ENCODE assay signal across 12 cellular contexts in genomic region chr22:50266994-50267393, GRCh38. TPM values are rescaled to one million over a fixed set of nuclear protein-coding genes. Genes with fewer than 3 reads are reported as not detected.
DNase-seq lines count a peak whose midpoint lies in the region; ATAC-seq and TF ChIP-seq lines count a peak whose summit lies in the region.
"Had no signal": no experiment of that assay in that cellular context is flagged by ENCODE, and none has a peak within 500 bp of the region (broad histone marks: within the 10 kb centered on the region; RNA-seq: fewer than 3 reads in every experiment).

No MANE protein-coding gene starts in this region.

- no peak overlapping the region for H3K4me3 Mint-ChIP-seq in GM23338
- no peak overlapping the region for H3K4me3 Mint-ChIP-seq in neural progenitor cell
- H3K4me3 Mint-ChIP-seq: activated B cell treated with CpG ODN at 0.5 μM for 24 hours; activated CD4-positive, alpha-beta memory T cell treated with anti-CD3 and anti-CD28 coated beads for 36 hours had no signal

- H3K27ac Mint-ChIP-seq in GM23338: no peak overlapping the region
- H3K27ac Mint-ChIP-seq in neural progenitor cell: no peak overlapping the region
- H3K27ac Mint-ChIP-seq: activated B cell treated with CpG ODN at 0.5 μM for 24 hours; activated CD4-positive, alpha-beta memory T cell treated with anti-CD3 and anti-CD28 coated beads for 36 hours had no signal

- H3F3A ChIP-seq in GM23338 (replicated peaks; ENCODE audit: low read depth) (peaks cover 8% of the 10 kb centered on the region; the same call in 1 of the 2 replicates), neural progenitor cell (ENCODE audit: low read depth) (peaks cover 15% of the 10 kb centered on the region)

- H3K4me2 ChIP-seq in GM23338 (peak overlapping the region; percentile 81), neural progenitor cell (no peak overlapping the region)
- H3K4me2 ChIP-seq: BLaER1 had no signal

- H3K9me3 ChIP-seq in neural progenitor cell (ENCODE audit: low read depth) (no peaks in the 10 kb centered on the region), tibial artery (no peaks in the 10 kb centered on the region)

- peaks cover 47% of the 10 kb centered on the region for H3K27me3 Mint-ChIP-seq in GM23338 (ENCODE audit: insufficient read depth, low read depth, poor library complexity)
- H3K27me3 Mint-ChIP-seq in neural progenitor cell (ENCODE audit: insufficient read depth, low read depth): peaks cover 5% of the 10 kb centered on the region

- H3K9me3 Mint-ChIP-seq in GM23338 (no peaks in the 10 kb centered on the region), neural progenitor cell (peaks cover 2% of the 10 kb centered on the region)
- H3K9me3 Mint-ChIP-seq: activated B cell treated with CpG ODN at 0.5 μM for 24 hours; activated CD4-positive, alpha-beta memory T cell treated with anti-CD3 and anti-CD28 coated beads for 36 hours had no signal

- TF ChIP-seq CTCF in GM23338 (conservative IDR thresholded peaks at IDR 0.05; ENCODE audit: low read depth in 2 of 2) (no peak), choroid plexus epithelial cell (conservative IDR thresholded peaks at IDR 0.05; ENCODE audit: low read depth, low read length) (no peak), neural progenitor cell (IDR thresholded peaks at IDR 0.05) (no peak), tibial artery (IDR thresholded peaks at IDR 0.05) (no peak)

- H2AFZ ChIP-seq in GM23338 (peak overlapping the region; percentile 69; the same call in 1 of the 2 replicates), neural progenitor cell (replicated peaks) (no peak overlapping the region)

- intact Hi-C loops in tibial artery (cut with DNase I; ENCODE audit: low total_unique reads): no loop called here

- ATAC-seq in GM23338 (no peak), GM18873 (IDR thresholded peaks at IDR 0.05; ENCODE audit: low FRiP score, unreplicated experiment) (no peak)
- ATAC-seq: SK-N-SH treated with all-trans-retinoic acid at 6 μM for 48 hours had no signal

- no peaks in the 10 kb centered on the region for H3K9me2 ChIP-seq in GM23338 (ENCODE audit: insufficient read depth)

- H4K20me1 ChIP-seq in GM23338 (replicated peaks; ENCODE audit: insufficient read depth): no peaks in the 10 kb centered on the region; the same call in 1 of the 2 replicates
- H4K20me1 ChIP-seq in neural progenitor cell (ENCODE audit: low read depth): peaks cover 37% of the 10 kb centered on the region

- no peak overlapping the region for H3K9ac ChIP-seq in neural progenitor cell
- H3K9ac ChIP-seq: BLaER1 had no signal

- no peaks in the 10 kb centered on the region for H3K36me3 ChIP-seq in GM23338 (ENCODE audit: insufficient read depth)
- H3K36me3 ChIP-seq in neural progenitor cell: no peaks in the 10 kb centered on the region
- H3K36me3 ChIP-seq in tibial artery: no peaks in the 10 kb centered on the region

- H3K27ac ChIP-seq in GM23338 (ENCODE audit: low read depth) (no peak overlapping the region), neural progenitor cell (no peak overlapping the region), tibial artery (no peak overlapping the region)
- H3K27ac ChIP-seq: BLaER1 had no signal

- H3K36me3 Mint-ChIP-seq in GM23338 (ENCODE audit: low read depth) (no peaks in the 10 kb centered on the region), neural progenitor cell (no peaks in the 10 kb centered on the region)
- H3K36me3 Mint-ChIP-seq: activated CD4-positive, alpha-beta memory T cell treated with anti-CD3 and anti-CD28 coated beads for 36 hours had no signal

- H3K4me1 Mint-ChIP-seq in GM23338: peaks cover 10% of the 10 kb centered on the region; the same call in 2 of the 3 replicates
- H3K4me1 Mint-ChIP-seq in neural progenitor cell: peaks cover 9% of the 10 kb centered on the region

- H3K4me3 ChIP-seq in GM23338: peak overlapping the region; percentile 59
- peak overlapping the region; percentile 46 for H3K4me3 ChIP-seq in choroid plexus epithelial cell (ENCODE audit: low read depth, low read length)
- peak overlapping the region; percentile 23 for H3K4me3 ChIP-seq in neural progenitor cell
- H3K4me3 ChIP-seq in tibial artery: peak overlapping the region; percentile 29 to 48
- H3K4me3 ChIP-seq: BLaER1 had no signal

- peaks cover 66% of the 10 kb centered on the region for H3K27me3 ChIP-seq in GM23338 (ENCODE audit: insufficient read depth)
- H3K27me3 ChIP-seq in neural progenitor cell: peaks cover 93% of the 10 kb centered on the region
- H3K27me3 ChIP-seq in tibial artery: peaks cover 4 to 41% of the 10 kb centered on the region in 2 donors
- H3K27me3 ChIP-seq: BLaER1 had no signal

- H3K79me2 ChIP-seq in GM23338 (replicated peaks; ENCODE audit: insufficient read depth) (no peaks in the 10 kb centered on the region), neural progenitor cell (ENCODE audit: low read depth) (no peaks in the 10 kb centered on the region)

- DNase-seq in GM23338 (ENCODE audit: low spot score) (no peak), choroid plexus epithelial cell (ENCODE audit: low read depth) (no peak), neural progenitor cell (ENCODE audit: low spot score) (no peak), tibial artery (no peak), anterior cingulate cortex (lab: John Stamatoyannopoulos, UW) (no peak), LoVo (ENCODE audit: low spot score) (no peak)
- DNase-seq: activated B cell treated with CpG ODN at 0.5 μM for 24 hours, amniotic stem cell had no signal

- H3K4me1 ChIP-seq in GM23338 (ENCODE audit: insufficient read depth) (peaks cover 13% of the 10 kb centered on the region), neural progenitor cell (peaks cover 19% of the 10 kb centered on the region), tibial artery (peaks cover 0 to 57% (median 45%) of the 10 kb centered on the region in 4 donors)

TF ChIP-seq in GM23338, 12 proteins besides CTCF, POLR2A, EP300 and RAD21:
- TF ChIP-seq NANOG (IDR thresholded peaks at IDR 0.05; ENCODE audit: borderline replicate concordance) (no peak), STAT1 (IDR thresholded peaks at IDR 0.05; ENCODE audit: unreplicated experiment) (no peak), JUNB (IDR thresholded peaks at IDR 0.05; ENCODE audit: unreplicated experiment) (no peak), POLR2AphosphoS5 (IDR thresholded peaks at IDR 0.05; ENCODE audit: low read depth) (no peak), CREB1 (CRISPR knock-in tag; IDR thresholded peaks at IDR 0.05; ENCODE audit: low read depth) (no peak), ZNF114 (CRISPR knock-in tag; IDR thresholded peaks at IDR 0.05) (no peak), ZNF331 (CRISPR knock-in tag; IDR thresholded peaks at IDR 0.05; ENCODE audit: low read depth) (no peak), REST (IDR thresholded peaks at IDR 0.05; ENCODE audit: unreplicated experiment) (no peak), ETS1 (IDR thresholded peaks at IDR 0.05) (no peak)

RNA-seq across cellular contexts. Expression of gene MAPK11, which starts 3.2 kb away (rescaled TPM):
- 1.6 and 1.9 TPM in 2 replicates for total RNA-seq in GM23338 (2014; rRNA removed; shearing (Covaris generic))
- polyA plus RNA-seq in GM23338 (2016; fragmentation: Nextera tagmentation; extraction: Ambion mirVana): 0.34 and 0.78 TPM in 2 replicates
- 0.37 TPM in 1 of 2 replicates, not detected in the other for total RNA-seq in neural progenitor cell (ENCODE audit: low replicate concordance)

RNA-seq across cellular contexts. Expression of gene MAPK12, which starts 5.5 kb away (rescaled TPM):
- total RNA-seq in GM23338 (2014; rRNA removed; shearing (Covaris generic)): 20.4 and 26.1 TPM in 2 replicates
- polyA plus RNA-seq in GM23338 (2016; fragmentation: Nextera tagmentation; extraction: Ambion mirVana): 10.4 and 15.8 TPM in 2 replicates
- 18.7 and 28.4 TPM in 2 replicates for total RNA-seq in neural progenitor cell (ENCODE audit: low replicate concordance)

RNA-seq across cellular contexts. Expression of gene HDAC10, which starts 15.9 kb away (rescaled TPM):
- 32.4 and 41.9 TPM in 2 replicates for total RNA-seq in GM23338 (2014; rRNA removed; shearing (Covaris generic))
- 4.1 and 5.1 TPM in 2 replicates for polyA plus RNA-seq in GM23338 (2016; fragmentation: Nextera tagmentation; extraction: Ambion mirVana)
- 5.4 and 27.6 TPM in 2 replicates for total RNA-seq in neural progenitor cell (ENCODE audit: low replicate concordance)

RNA-seq across cellular contexts. Expression of gene TUBGCP6, which starts 22.2 kb away (rescaled TPM):
- total RNA-seq in GM23338 (2014; rRNA removed; shearing (Covaris generic)): 32.7 and 47.1 TPM in 2 replicates
- polyA plus RNA-seq in GM23338 (2016; fragmentation: Nextera tagmentation; extraction: Ambion mirVana): 18.6 TPM in 2 replicates
- total RNA-seq in neural progenitor cell (ENCODE audit: low replicate concordance): 16.9 and 44.6 TPM in 2 replicates

RNA-seq across cellular contexts. Expression of gene PLXNB2, which starts 40.5 kb away (rescaled TPM):
- 66.3 and 70.4 TPM in 2 replicates for total RNA-seq in GM23338 (2014; rRNA removed; shearing (Covaris generic))
- polyA plus RNA-seq in GM23338 (2016; fragmentation: Nextera tagmentation; extraction: Ambion mirVana): 29.1 and 33.0 TPM in 2 replicates
- total RNA-seq in neural progenitor cell (ENCODE audit: low replicate concordance): 32.4 and 94.1 TPM in 2 replicates
